In genomic region chr17:32341857-32342602, GRCh38 we compare ENCODE assay signal across 8 cellular contexts. TPM values are rescaled to one million over a fixed set of nuclear protein-coding genes. Genes with fewer than 3 reads are reported as not detected.
DNase-seq lines count a peak whose midpoint lies in the region; ATAC-seq and TF ChIP-seq lines count a peak whose summit lies in the region.

C17orf75 (minus strand) TSS chr17:32342173; CDS start chr17:32342139, 34 bp downstream.

- DNase-seq in SIG-M5 treated with dmso at 0.1 percent for 504 hours (lab: John Stamatoyannopoulos, UW; ENCODE audit: unreplicated experiment) (peak; percentile 72), SIG-M5 (lab: John Stamatoyannopoulos, UW) (no peak), NCI-H345 (lab: John Stamatoyannopoulos, UW) (peak; percentile 83), chondrocyte (ENCODE audit: low spot score) (no peak), kidney tubule cell (ENCODE audit: low spot score) (peak; percentile 86)
- DNase-seq in activated CD4-positive, alpha-beta T cell treated with anti-CD3 and anti-CD28 coated beads for 36 hours = peak; percentile 90
- DNase-seq in stimulated activated CD4-positive, alpha-beta T cell treated with anti-CD3 and anti-CD28 coated beads, Interleukin-1b, Interleukin-23, amount 100 ng/mL, for 1 hour (ENCODE audit: low read depth in 2 of 2) = peak; percentile 48 to 64

- POLR2A ChIA-PET in activated CD4-positive, alpha-beta T cell treated with anti-CD3 and anti-CD28 coated beads for 36 hours (lab: Charles Lee) = no interaction called here

- ATAC-seq in HG03066 (IDR thresholded peaks at IDR 0.05; ENCODE audit: low read depth, unreplicated experiment) = peak; percentile 85
- ATAC-seq in activated CD4-positive, alpha-beta T cell treated with anti-CD3 and anti-CD28 coated beads for 36 hours = peak; percentile 94

- H3K27ac Mint-ChIP-seq in activated CD4-positive, alpha-beta T cell treated with anti-CD3 and anti-CD28 coated beads for 36 hours = peak within 1 kb of the TSS; percentile 96
- peak within 1 kb of the TSS; percentile 87 for H3K27ac Mint-ChIP-seq in chondrocyte (ENCODE audit: unreplicated experiment)

- peaks cover 9% of the 10 kb centered on the region for H3K36me3 Mint-ChIP-seq in activated CD4-positive, alpha-beta T cell treated with anti-CD3 and anti-CD28 coated beads for 36 hours (ENCODE audit: low read depth)
- H3K36me3 Mint-ChIP-seq in chondrocyte (ENCODE audit: low read depth) = peaks cover 6% of the 10 kb centered on the region

- CTCF ChIA-PET in activated CD4-positive, alpha-beta T cell treated with anti-CD3 and anti-CD28 coated beads for 36 hours (lab: Charles Lee) = interaction anchor here (0.7 kb wide), 1 partner anchor 11 kb away, joined by 3 read pairs; no protein-coding TSS in a partner anchor

- no peaks in the 10 kb centered on the region for H3K9me3 Mint-ChIP-seq in activated CD4-positive, alpha-beta T cell treated with anti-CD3 and anti-CD28 coated beads for 36 hours (ENCODE audit: low read depth)
- H3K9me3 Mint-ChIP-seq in chondrocyte (ENCODE audit: low read depth) = no peaks in the 10 kb centered on the region

- TF ChIP-seq CTCF in chondrocyte (IDR thresholded peaks at IDR 0.05) = no peak

- H3K4me1 Mint-ChIP-seq in activated CD4-positive, alpha-beta T cell treated with anti-CD3 and anti-CD28 coated beads for 36 hours = peaks cover 17% of the 10 kb centered on the region
- peaks cover 24% of the 10 kb centered on the region for H3K4me1 Mint-ChIP-seq in chondrocyte (ENCODE audit: low read depth)

- intact Hi-C loops in activated CD4-positive, alpha-beta T cell treated with anti-CD3 and anti-CD28 coated beads for 36 hours (cut with DNase I, micrococcal nuclease) = loop anchor here (1.0 to 5.0 kb wide), 5 partner anchors 8 to 535 kb away; partner anchors contain the start of genes ZNF207 (in 2 of the 2), MYO1D (in 1 of the 2), PSMD11 (in 1 of the 2) and RHOT1 (in 1 of the 2)

- peak within 1 kb of the TSS; percentile 88 for H3K4me3 Mint-ChIP-seq in activated CD4-positive, alpha-beta T cell treated with anti-CD3 and anti-CD28 coated beads for 36 hours
- H3K4me3 Mint-ChIP-seq in chondrocyte (ENCODE audit: unreplicated experiment) = peak within 1 kb of the TSS; percentile 87

- no peaks in the 10 kb centered on the region for H3K27me3 Mint-ChIP-seq in activated CD4-positive, alpha-beta T cell treated with anti-CD3 and anti-CD28 coated beads for 36 hours
- no peaks in the 10 kb centered on the region for H3K27me3 Mint-ChIP-seq in chondrocyte (ENCODE audit: low read depth)

RNA-seq across cellular contexts. Expression of gene C17orf75, which starts in this region (rescaled TPM):
- total RNA-seq in activated CD4-positive, alpha-beta T cell treated with anti-CD3 and anti-CD28 coated beads for 36 hours = 10 to 100 TPM; 21.9 to 34.0 TPM
- 19.3 to 23.7 TPM (median 21.9 TPM) in 3 replicates for total RNA-seq in chondrocyte

Comparison
In these comparisons a context has a peak if more than half of its experiments do, and no peak if none do; other contexts are left out.
1. DNase-seq: peak in SIG-M5 treated with dmso at 0.1 percent for 504 hours (single experiment), NCI-H345 (single experiment), activated CD4-positive, alpha-beta T cell treated with anti-CD3 and anti-CD28 coated beads for 36 hours (single experiment), kidney tubule cell (single experiment) and stimulated activated CD4-positive, alpha-beta T cell treated with anti-CD3 and anti-CD28 coated beads, Interleukin-1b, Interleukin-23, amount 100 ng/mL, for 1 hour (2 of 2); none in SIG-M5 (single experiment) and chondrocyte (single experiment).